In genomic region chr2:241817126-241817820, GRCh38 we compare ENCODE assay signal across 14 cellular contexts. TPM values are rescaled to one million over a fixed set of nuclear protein-coding genes. Genes with fewer than 3 reads are reported as not detected.
DNase-seq lines count a peak whose midpoint lies in the region; ATAC-seq, FAIRE-seq and TF ChIP-seq lines count a peak whose summit lies in the region.
"Had no signal": no experiment of that assay in that cellular context is flagged by ENCODE, and none has a peak within 500 bp of the region (broad histone marks: within the 10 kb centered on the region; RNA-seq: fewer than 3 reads in every experiment).

No MANE protein-coding gene starts in this region.

- no peaks in the 10 kb centered on the region for H3K9me3 Mint-ChIP-seq in activated T-helper 17 cell treated with anti-CD3 and anti-CD28 coated beads, Interleukin-2, amount 50 U/mL, for 72 hours

- peaks cover 11% of the 10 kb centered on the region; the same call in 1 of the 2 replicates for H3K9me3 ChIP-seq in BLaER1
- H3K9me3 ChIP-seq in lower lobe of right lung, result no peaks in the 10 kb centered on the region
- H3K9me3 ChIP-seq in WERI-Rb-1 (ENCODE audit: severe bottlenecking), result no peaks in the 10 kb centered on the region

- H3K4me3 Mint-ChIP-seq in activated T-helper 17 cell treated with anti-CD3 and anti-CD28 coated beads, Interleukin-2, amount 50 U/mL, for 72 hours, result peak overlapping the region; percentile 57
- H3K4me3 Mint-ChIP-seq: CD4-positive, CD25-positive, alpha-beta regulatory T cell had no signal

- H3K4me1 ChIP-seq in BLaER1, result peaks cover 97% of the 10 kb centered on the region
- peaks cover 8% of the 10 kb centered on the region for H3K4me1 ChIP-seq in lower lobe of right lung
- H3K4me1 ChIP-seq: parathyroid adenoma had no signal

- no peaks in the 10 kb centered on the region for H3K27me3 ChIP-seq in BLaER1
- H3K27me3 ChIP-seq in lower lobe of right lung (ENCODE audit: low read depth), result peaks cover 32% of the 10 kb centered on the region
- H3K27me3 ChIP-seq in WERI-Rb-1 (ENCODE audit: insufficient read depth, low read depth, severe bottlenecking), result no peaks in the 10 kb centered on the region

- peak; percentile 31 for ATAC-seq in activated T-helper 17 cell treated with anti-CD3 and anti-CD28 coated beads, Interleukin-2, amount 50 U/mL, for 72 hours (replicated peaks)
- no peak for ATAC-seq in lower lobe of right lung
- no peak for ATAC-seq in HG03342 (IDR thresholded peaks at IDR 0.05; ENCODE audit: unreplicated experiment)
- ATAC-seq: stimulated activated naive CD8-positive, alpha-beta T cell treated with anti-CD3 and anti-CD28 coated beads, Interleukin-15, Interleukin-2, amounts not matched to agents 100 U/mL and 50 U/mL, for 24 hours had no signal

- H3K36me3 Mint-ChIP-seq in activated T-helper 17 cell treated with anti-CD3 and anti-CD28 coated beads, Interleukin-2, amount 50 U/mL, for 72 hours (ENCODE audit: low read depth), result no peaks in the 10 kb centered on the region
- H3K36me3 Mint-ChIP-seq: CD4-positive, CD25-positive, alpha-beta regulatory T cell had no signal

- TF ChIP-seq CTCF in lower lobe of right lung (IDR thresholded peaks at IDR 0.05) (no peak), WERI-Rb-1 (IDR thresholded peaks at IDR 0.05; ENCODE audit: low read depth, low read length) (no peak)

- TF ChIP-seq POLR2A in GM12892 (IDR thresholded peaks at IDR 0.05; ENCODE audit: low read depth, low read length), result no peak

- H3K27ac Mint-ChIP-seq in activated T-helper 17 cell treated with anti-CD3 and anti-CD28 coated beads, Interleukin-2, amount 50 U/mL, for 72 hours, result peak overlapping the region; percentile 36
- H3K27ac Mint-ChIP-seq: CD4-positive, CD25-positive, alpha-beta regulatory T cell had no signal

- H3K4me3 ChIP-seq in BLaER1 (no peak overlapping the region), lower lobe of right lung (no peak overlapping the region), WERI-Rb-1 (ENCODE audit: low read depth, low read length) (no peak overlapping the region)

- FAIRE-seq in GM12892 (lab: Jason Lieb, UNC), result peak; percentile 81

- H3K4me2 ChIP-seq in BLaER1, result peak overlapping the region; percentile 92

- H4K20me1 ChIP-seq in BLaER1, result no peaks in the 10 kb centered on the region

- DNase-seq in GM12892 (ENCODE audit: insufficient read length), result no peak
- DNase-seq in lower lobe of right lung, result peak; percentile 37
- no peak for DNase-seq in WERI-Rb-1
- no peak for DNase-seq in NCI-H146 (lab: John Stamatoyannopoulos, UW)
- DNase-seq in GOT3 (lab: John Stamatoyannopoulos, UW), result no peak
- DNase-seq: CD4-positive, CD25-positive, alpha-beta regulatory T cell; NCI-H1048; NCI-H69; stimulated activated naive CD8-positive, alpha-beta T cell treated with anti-CD3 and anti-CD28 coated beads, Interleukin-15, Interleukin-2, amounts not matched to agents 100 U/mL and 50 U/mL, for 24 hours; SW 1271 had no signal

- H3K27ac ChIP-seq in BLaER1 (peak overlapping the region; percentile 85), lower lobe of right lung (no peak overlapping the region), WERI-Rb-1 (no peak overlapping the region)
- H3K27ac ChIP-seq: parathyroid adenoma had no signal

- no peaks in the 10 kb centered on the region for H3K4me1 Mint-ChIP-seq in activated T-helper 17 cell treated with anti-CD3 and anti-CD28 coated beads, Interleukin-2, amount 50 U/mL, for 72 hours

- intact Hi-C loops in lower lobe of right lung (cut with DNase I), result no loop called here

- peak overlapping the region; percentile 71 for H3K9ac ChIP-seq in BLaER1
- H3K9ac ChIP-seq: parathyroid adenoma had no signal

- no peaks in the 10 kb centered on the region for H3K27me3 Mint-ChIP-seq in activated T-helper 17 cell treated with anti-CD3 and anti-CD28 coated beads, Interleukin-2, amount 50 U/mL, for 72 hours

- H3K36me3 ChIP-seq in BLaER1 (no peaks in the 10 kb centered on the region), lower lobe of right lung (no peaks in the 10 kb centered on the region), WERI-Rb-1 (no peaks in the 10 kb centered on the region)

RNA-seq across cellular contexts. Expression of gene NEU4, which starts 8.3 kb away (rescaled TPM):
- polyA plus RNA-seq in GM12892 (2012; ENCODE audit: missing spikeins), result 0.19 TPM
- 1 to 10 TPM; 1.1 to 9.8 TPM for total RNA-seq in activated T-helper 17 cell treated with anti-CD3 and anti-CD28 coated beads, Interleukin-2, amount 50 U/mL, for 72 hours
- total RNA-seq in lower lobe of right lung, result not detected

RNA-seq across cellular contexts. Expression of gene GAL3ST2, which starts 40.7 kb away (rescaled TPM):
- not detected for polyA plus RNA-seq in GM12892 (2012; ENCODE audit: missing spikeins)
- 1 to 10 TPM in 1 of 2 donors, under 1 TPM in 1; 0.35 to 4.1 TPM for total RNA-seq in activated T-helper 17 cell treated with anti-CD3 and anti-CD28 coated beads, Interleukin-2, amount 50 U/mL, for 72 hours
- not detected for total RNA-seq in lower lobe of right lung
- polyA plus RNA-seq: CD4-positive, CD25-positive, alpha-beta regulatory T cell had no signal

RNA-seq across cellular contexts. Expression of gene PDCD1, which starts 41.4 kb away (rescaled TPM):
- polyA plus RNA-seq in GM12892 (2012; ENCODE audit: missing spikeins), result 1.0 TPM
- total RNA-seq in activated T-helper 17 cell treated with anti-CD3 and anti-CD28 coated beads, Interleukin-2, amount 50 U/mL, for 72 hours, result 10 to 100 TPM; 13.1 to 77.6 TPM
- 1.4 TPM for total RNA-seq in lower lobe of right lung

RNA-seq across cellular contexts. Expression of gene RTP5, which starts 52.3 kb away (rescaled TPM):
- not detected for polyA plus RNA-seq in GM12892 (2012; ENCODE audit: missing spikeins)
- total RNA-seq in activated T-helper 17 cell treated with anti-CD3 and anti-CD28 coated beads, Interleukin-2, amount 50 U/mL, for 72 hours, result under 1 TPM in 1 of 2 donors, not detected in 1; 0.58 TPM
- total RNA-seq in lower lobe of right lung, result not detected
- polyA plus RNA-seq: CD4-positive, CD25-positive, alpha-beta regulatory T cell had no signal
